ENCODE assay signal across 9 cellular contexts in genomic region chr19:3403489-3404323, GRCh38. TPM values are rescaled to one million over a fixed set of nuclear protein-coding genes. Genes with fewer than 3 reads are reported as not detected.
DNase-seq lines count a peak whose midpoint lies in the region; ATAC-seq and TF ChIP-seq lines count a peak whose summit lies in the region.
"Had no signal": no experiment of that assay in that cellular context is flagged by ENCODE, and none has a peak within 500 bp of the region (broad histone marks: within the 10 kb centered on the region; RNA-seq: fewer than 3 reads in every experiment).

No MANE protein-coding gene starts in this region.

- H3K4me1 ChIP-seq in duodenal mucosa (ENCODE audit: control insufficient read depth in 1 of 2, insufficient read depth in 2 of 2, low read length in 2 of 2) (no peaks in the 10 kb centered on the region), lower lobe of right lung (peaks cover 77% of the 10 kb centered on the region), testis (peaks cover 42% of the 10 kb centered on the region)

- no peak for TF ChIP-seq CTCF in lower lobe of right lung (IDR thresholded peaks at IDR 0.05)
- TF ChIP-seq CTCF in testis (IDR thresholded peaks at IDR 0.05): no peak
- no peak for TF ChIP-seq CTCF in GM13976 (IDR thresholded peaks at IDR 0.05; ENCODE audit: borderline replicate concordance, control extremely low read depth, extremely low read depth, insufficient read depth, missing control alignments)

- peaks cover 7% of the 10 kb centered on the region; the same call in 1 of the 2 replicates for H3K36me3 ChIP-seq in MG63
- H3K36me3 ChIP-seq in duodenal mucosa (ENCODE audit: control insufficient read depth in 1 of 2, insufficient read depth in 2 of 2, low read length in 2 of 2): no peaks in the 10 kb centered on the region
- peaks cover 8% of the 10 kb centered on the region for H3K36me3 ChIP-seq in lower lobe of right lung
- no peaks in the 10 kb centered on the region for H3K36me3 ChIP-seq in testis (ENCODE audit: low read depth, missing control alignments)

- in situ Hi-C loops in GM13976 (cut with MboI; ENCODE audit: low sequenced_read_pairs, unreplicated experiment): no loop called here

- H3K27me3 ChIP-seq in MG63 (no peaks in the 10 kb centered on the region), duodenal mucosa (ENCODE audit: control insufficient read depth in 1 of 2, insufficient read depth in 2 of 2, low read length in 2 of 2) (no peaks in the 10 kb centered on the region), lower lobe of right lung (ENCODE audit: low read depth) (no peaks in the 10 kb centered on the region), testis (no peaks in the 10 kb centered on the region)

- peak overlapping the region in 1 of 2 donors; percentile 33 for H3K9ac ChIP-seq in duodenal mucosa (ENCODE audit: low read depth in 1 of 2, low read length in 2 of 2)

- peak; percentile 86 for DNase-seq in MG63
- DNase-seq in lower lobe of right lung: peak; percentile 90
- DNase-seq in testis: peak; percentile 82
- no peak for DNase-seq in GM13976 (ENCODE audit: low spot score)
- DNase-seq in NCI-H1694 treated with DMSO at 0.1 percent for 48 hours (lab: John Stamatoyannopoulos, UW): no peak
- DNase-seq in AML-193 (lab: John Stamatoyannopoulos, UW): no peak

- intact Hi-C loops in lower lobe of right lung (cut with DNase I): no loop called here
- intact Hi-C loops in testis (cut with DNase I; ENCODE audit: low total_unique reads): no loop called here

- H3K9me3 ChIP-seq in MG63 (no peaks in the 10 kb centered on the region), duodenal mucosa (ENCODE audit: control insufficient read depth in 1 of 2, low read length in 2 of 2) (no peaks in the 10 kb centered on the region), lower lobe of right lung (no peaks in the 10 kb centered on the region), testis (no peaks in the 10 kb centered on the region)

- peak overlapping the region; percentile 95 for H3K27ac ChIP-seq in duodenal mucosa (ENCODE audit: low read depth, low read length)
- peak overlapping the region; percentile 100 for H3K27ac ChIP-seq in lower lobe of right lung
- H3K27ac ChIP-seq in testis: peak overlapping the region; percentile 97 to 99

- no peak for TF ChIP-seq POLR2A in testis (IDR thresholded peaks at IDR 0.05)

- 2 to 7% methylated on average over 12 to 42 of the region's 49 CpGs for WGBS in testis, 2 donors

- no peak overlapping the region for H3K4me3 ChIP-seq in MG63
- peak overlapping the region in 1 of 2 donors; percentile 30 for H3K4me3 ChIP-seq in duodenal mucosa (ENCODE audit: low read depth in 1 of 2, low read length in 2 of 2)
- H3K4me3 ChIP-seq in lower lobe of right lung: peak overlapping the region; percentile 45
- peak overlapping the region; percentile 33 to 60 for H3K4me3 ChIP-seq in testis

- ATAC-seq in lower lobe of right lung (peak; percentile 90 to 91), HG03571 (IDR thresholded peaks at IDR 0.05; ENCODE audit: unreplicated experiment) (no peak)
- ATAC-seq: HCT116 had no signal

RNA-seq across cellular contexts. Expression of gene NFIC, which starts 37.3 kb away (rescaled TPM):
- total RNA-seq in MG63 (2014; rRNA removed; shearing (Covaris generic); ENCODE audit: low replicate concordance): 1.7 and 14.1 TPM in 2 replicates
- total RNA-seq in lower lobe of right lung: 132 TPM
- total RNA-seq in testis: 100 to 1,000 TPM; 113 to 127 TPM
- 56.5 TPM for polyA plus RNA-seq in testis (ENCODE audit: insufficient read depth, low read depth, low replicate concordance)

Comparison
In these comparisons a context has a peak if more than half of its experiments do, and no peak if none do; other contexts are left out.
1. DNase-seq: peak in MG63 (single experiment), lower lobe of right lung (single experiment) and testis (single experiment); none in GM13976 (single experiment), NCI-H1694 treated with DMSO at 0.1 percent for 48 hours (single experiment) and AML-193 (0 of 2).
2. Peak in every context shown above with its lines, with median percentiles within 50 percentile points of each other: H3K27ac ChIP-seq.